In the genomic region with DNA sequence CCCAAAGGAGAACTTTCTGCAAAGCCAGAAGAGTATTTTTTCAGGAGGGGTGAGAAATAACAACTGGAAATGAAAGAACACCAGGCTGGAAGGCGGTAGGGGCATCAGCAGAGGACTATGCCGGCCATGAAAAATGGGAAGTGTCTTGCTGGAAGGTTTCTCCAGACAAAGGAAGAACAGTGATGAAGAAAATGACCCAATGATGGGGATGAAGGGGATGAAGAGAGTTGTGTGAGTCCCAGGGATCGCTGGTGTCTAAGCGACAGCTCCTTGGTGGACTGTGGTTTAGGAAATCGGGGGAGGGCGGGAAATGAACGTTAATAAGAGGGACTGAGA, we compare ENCODE assay signal across 8 cellular contexts. TPM values are rescaled to one million over a fixed set of nuclear protein-coding genes. Genes with fewer than 3 reads are reported as not detected.
DNase-seq lines count a peak whose midpoint lies in the region; ATAC-seq and TF ChIP-seq lines count a peak whose summit lies in the region.

No MANE protein-coding gene starts in this region.

- H3K4me3 ChIP-seq in GM23338 (peak overlapping the region; percentile 86), PC-9 (peak overlapping the region; percentile 54; the same call in 1 of the 2 replicates), esophagus squamous epithelium (peak overlapping the region in 3 of 4 donors; percentile 32 to 66 (median 44)), retinal pigment epithelial cell (ENCODE audit: low read length) (peak overlapping the region; percentile 61)

- H3K9me3 ChIP-seq in PC-9 (ENCODE audit: insufficient read depth, low read depth) (no peaks in the 10 kb centered on the region), esophagus squamous epithelium (no peaks in the 10 kb centered on the region)

- intact Hi-C loops in PC-9 (cut with micrococcal nuclease; ENCODE audit: unreplicated experiment) (no loop called here), esophagus squamous epithelium (cut with DNase I) (no loop called here)

- ATAC-seq in GM23338: no peak
- no peak for ATAC-seq in HG03039 (IDR thresholded peaks at IDR 0.05; ENCODE audit: unreplicated experiment)
- no peak for ATAC-seq in omental fat pad (ENCODE audit: low FRiP score)
- no peak for ATAC-seq in HG02763 (IDR thresholded peaks at IDR 0.05; ENCODE audit: unreplicated experiment)

- H3K36me3 ChIP-seq in GM23338 (ENCODE audit: insufficient read depth) (no peaks in the 10 kb centered on the region), PC-9 (ENCODE audit: low read depth) (no peaks in the 10 kb centered on the region), esophagus squamous epithelium (no peaks in the 10 kb centered on the region)

- POLR2A ChIA-PET in PC-9 (lab: Charles Lee; ENCODE audit: unreplicated experiment): no interaction called here

- H3K27ac Mint-ChIP-seq in GM23338: peak overlapping the region; percentile 34; the same call in 1 of the 2 replicates

- H3K4me2 ChIP-seq in GM23338 (peak overlapping the region; percentile 88), PC-9 (peak overlapping the region; percentile 81)

- no peak for TF ChIP-seq CTCF in GM23338 (conservative IDR thresholded peaks at IDR 0.05; ENCODE audit: low read depth in 2 of 2)
- TF ChIP-seq CTCF in PC-9 (conservative IDR thresholded peaks at IDR 0.05): no peak
- TF ChIP-seq CTCF in esophagus squamous epithelium (IDR thresholded peaks at IDR 0.05): no peak
- no peak for TF ChIP-seq CTCF in retinal pigment epithelial cell (conservative IDR thresholded peaks at IDR 0.05; ENCODE audit: low read depth, low read length)
- no peak for TF ChIP-seq CTCF in omental fat pad (IDR thresholded peaks at IDR 0.05)

- H3K79me2 ChIP-seq in GM23338 (replicated peaks; ENCODE audit: insufficient read depth): no peaks in the 10 kb centered on the region
- no peaks in the 10 kb centered on the region for H3K79me2 ChIP-seq in PC-9 (ENCODE audit: low read depth)

- H3K27ac ChIP-seq in GM23338 (ENCODE audit: low read depth) (peak overlapping the region; percentile 40; the same call in 1 of the 2 replicates), PC-9 (no peak overlapping the region), esophagus squamous epithelium (peak overlapping the region in 1 of 4 donors; percentile 25)

- TF ChIP-seq POLR2A in esophagus squamous epithelium (IDR thresholded peaks at IDR 0.05): no peak

- H3K27me3 ChIP-seq in GM23338 (ENCODE audit: insufficient read depth) (peaks cover 11% of the 10 kb centered on the region; the same call in 1 of the 2 replicates), PC-9 (ENCODE audit: insufficient read depth, low read depth) (peaks cover 14% of the 10 kb centered on the region; the same call in 1 of the 2 replicates), esophagus squamous epithelium (peaks cover 0 to 89% (median 0%) of the 10 kb centered on the region in 4 donors)

- 8 to 13% methylated on average over 7 of the region's 7 CpGs for WGBS in esophagus squamous epithelium, 2 donors

- no peaks in the 10 kb centered on the region for H3K9me3 Mint-ChIP-seq in GM23338

- no TSS peak for BruUV-seq in PC-9 (replicated peaks; lab: Mats Ljungman, UMichigan)

- H3K27me3 Mint-ChIP-seq in GM23338 (ENCODE audit: insufficient read depth, low read depth, poor library complexity): peaks cover 22% of the 10 kb centered on the region

- peaks cover 25% of the 10 kb centered on the region for H3F3A ChIP-seq in GM23338 (replicated peaks; ENCODE audit: low read depth)
- peaks cover 9% of the 10 kb centered on the region; the same call in 1 of the 2 replicates for H3F3A ChIP-seq in PC-9 (ENCODE audit: insufficient read depth, low read depth)

- H3K36me3 Mint-ChIP-seq in GM23338 (ENCODE audit: low read depth): no peaks in the 10 kb centered on the region; the same call in 2 of the 3 replicates

- DNase-seq in GM23338 (ENCODE audit: low spot score) (no peak), PC-9 (no peak), esophagus squamous epithelium (lab: John Stamatoyannopoulos, UW) (no peak), retinal pigment epithelial cell (ENCODE audit: low read depth) (no peak), ecto neural progenitor cell (ENCODE audit: low spot score) (no peak), omental fat pad (ENCODE audit: low spot score) (no peak)

- CTCF ChIA-PET in PC-9 (lab: Charles Lee): interaction anchor here (0.5 kb wide), 1 partner anchor 518 kb away, joined by 3 read pairs; no protein-coding TSS in a partner anchor

- H2AFZ ChIP-seq in GM23338: peak overlapping the region; percentile 80
- H2AFZ ChIP-seq in PC-9: no peak overlapping the region

- H3K4me3 Mint-ChIP-seq in GM23338: peak overlapping the region; percentile 88

- no peaks in the 10 kb centered on the region for H4K20me1 ChIP-seq in GM23338 (replicated peaks; ENCODE audit: insufficient read depth)
- no peaks in the 10 kb centered on the region for H4K20me1 ChIP-seq in PC-9 (ENCODE audit: insufficient read depth)

- H3K9me2 ChIP-seq in GM23338 (ENCODE audit: insufficient read depth): no peaks in the 10 kb centered on the region
- H3K9me2 ChIP-seq in PC-9 (ENCODE audit: insufficient read depth): no peaks in the 10 kb centered on the region

- H3K4me1 Mint-ChIP-seq in GM23338: peaks cover 33% of the 10 kb centered on the region

- H3K4me1 ChIP-seq in GM23338 (ENCODE audit: insufficient read depth) (peaks cover 32% of the 10 kb centered on the region), PC-9 (replicated peaks; ENCODE audit: insufficient read depth) (0 out of 2 replicates have a peak, but pooled peaks cover 3% of the 10 kb centered on the region), esophagus squamous epithelium (peaks cover 6 to 19% (median 9%) of the 10 kb centered on the region in 3 donors)

TF ChIP-seq in GM23338, 12 proteins besides CTCF, POLR2A, EP300 and RAD21 (continues in another document):
- TF ChIP-seq, protein P1, sequence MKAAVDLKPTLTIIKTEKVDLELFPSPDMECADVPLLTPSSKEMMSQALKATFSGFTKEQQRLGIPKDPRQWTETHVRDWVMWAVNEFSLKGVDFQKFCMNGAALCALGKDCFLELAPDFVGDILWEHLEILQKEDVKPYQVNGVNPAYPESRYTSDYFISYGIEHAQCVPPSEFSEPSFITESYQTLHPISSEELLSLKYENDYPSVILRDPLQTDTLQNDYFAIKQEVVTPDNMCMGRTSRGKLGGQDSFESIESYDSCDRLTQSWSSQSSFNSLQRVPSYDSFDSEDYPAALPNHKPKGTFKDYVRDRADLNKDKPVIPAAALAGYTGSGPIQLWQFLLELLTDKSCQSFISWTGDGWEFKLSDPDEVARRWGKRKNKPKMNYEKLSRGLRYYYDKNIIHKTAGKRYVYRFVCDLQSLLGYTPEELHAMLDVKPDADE (IDR thresholded peaks at IDR 0.05): no peak
- TF ChIP-seq, protein P2, sequence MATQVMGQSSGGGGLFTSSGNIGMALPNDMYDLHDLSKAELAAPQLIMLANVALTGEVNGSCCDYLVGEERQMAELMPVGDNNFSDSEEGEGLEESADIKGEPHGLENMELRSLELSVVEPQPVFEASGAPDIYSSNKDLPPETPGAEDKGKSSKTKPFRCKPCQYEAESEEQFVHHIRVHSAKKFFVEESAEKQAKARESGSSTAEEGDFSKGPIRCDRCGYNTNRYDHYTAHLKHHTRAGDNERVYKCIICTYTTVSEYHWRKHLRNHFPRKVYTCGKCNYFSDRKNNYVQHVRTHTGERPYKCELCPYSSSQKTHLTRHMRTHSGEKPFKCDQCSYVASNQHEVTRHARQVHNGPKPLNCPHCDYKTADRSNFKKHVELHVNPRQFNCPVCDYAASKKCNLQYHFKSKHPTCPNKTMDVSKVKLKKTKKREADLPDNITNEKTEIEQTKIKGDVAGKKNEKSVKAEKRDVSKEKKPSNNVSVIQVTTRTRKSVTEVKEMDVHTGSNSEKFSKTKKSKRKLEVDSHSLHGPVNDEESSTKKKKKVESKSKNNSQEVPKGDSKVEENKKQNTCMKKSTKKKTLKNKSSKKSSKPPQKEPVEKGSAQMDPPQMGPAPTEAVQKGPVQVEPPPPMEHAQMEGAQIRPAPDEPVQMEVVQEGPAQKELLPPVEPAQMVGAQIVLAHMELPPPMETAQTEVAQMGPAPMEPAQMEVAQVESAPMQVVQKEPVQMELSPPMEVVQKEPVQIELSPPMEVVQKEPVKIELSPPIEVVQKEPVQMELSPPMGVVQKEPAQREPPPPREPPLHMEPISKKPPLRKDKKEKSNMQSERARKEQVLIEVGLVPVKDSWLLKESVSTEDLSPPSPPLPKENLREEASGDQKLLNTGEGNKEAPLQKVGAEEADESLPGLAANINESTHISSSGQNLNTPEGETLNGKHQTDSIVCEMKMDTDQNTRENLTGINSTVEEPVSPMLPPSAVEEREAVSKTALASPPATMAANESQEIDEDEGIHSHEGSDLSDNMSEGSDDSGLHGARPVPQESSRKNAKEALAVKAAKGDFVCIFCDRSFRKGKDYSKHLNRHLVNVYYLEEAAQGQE (IDR thresholded peaks at IDR 0.05; ENCODE audit: unreplicated experiment): no peak
- no peak for TF ChIP-seq CREB1 (CRISPR knock-in tag; IDR thresholded peaks at IDR 0.05; ENCODE audit: low read depth)
- TF ChIP-seq NANOG (IDR thresholded peaks at IDR 0.05; ENCODE audit: borderline replicate concordance): no peak
- no peak for TF ChIP-seq ZNF114 (CRISPR knock-in tag; IDR thresholded peaks at IDR 0.05)
- TF ChIP-seq STAT1 (IDR thresholded peaks at IDR 0.05; ENCODE audit: unreplicated experiment): no peak

RNA-seq across cellular contexts. Expression of a gene that starts 0.6 kb away (rescaled TPM):
- total RNA-seq in GM23338 (2014; rRNA removed; shearing (Covaris generic)): 1.9 and 2.3 TPM in 2 replicates
- polyA plus RNA-seq in GM23338 (2016; fragmentation: Nextera tagmentation; extraction: Ambion mirVana): 3.5 and 4.7 TPM in 2 replicates
- total RNA-seq in PC-9 (2021) (not detected in 2 replicates), esophagus squamous epithelium (under 1 TPM in 1 of 4 donors, not detected in 3; 0.19 TPM), omental fat pad (1 to 10 TPM in 1 of 4 donors, not detected in 3; 1.9 TPM)

RNA-seq across cellular contexts. Expression of a gene that starts 14.4 kb away (rescaled TPM):
- 14.4 and 24.8 TPM in 2 replicates for total RNA-seq in GM23338 (2014; rRNA removed; shearing (Covaris generic))
- polyA plus RNA-seq in GM23338 (2016; fragmentation: Nextera tagmentation; extraction: Ambion mirVana): 12.5 and 16.3 TPM in 2 replicates
- 82.9 and 95.9 TPM in 2 replicates for total RNA-seq in PC-9 (2021)
- total RNA-seq in esophagus squamous epithelium: 100 to 1,000 TPM in 1 of 4 donors, 10 to 100 TPM in 3; 62.3 to 129 (median 79.4) TPM
- total RNA-seq in omental fat pad: 100 to 1,000 TPM; 107 to 356 (median 135) TPM
